In the genomic region with DNA sequence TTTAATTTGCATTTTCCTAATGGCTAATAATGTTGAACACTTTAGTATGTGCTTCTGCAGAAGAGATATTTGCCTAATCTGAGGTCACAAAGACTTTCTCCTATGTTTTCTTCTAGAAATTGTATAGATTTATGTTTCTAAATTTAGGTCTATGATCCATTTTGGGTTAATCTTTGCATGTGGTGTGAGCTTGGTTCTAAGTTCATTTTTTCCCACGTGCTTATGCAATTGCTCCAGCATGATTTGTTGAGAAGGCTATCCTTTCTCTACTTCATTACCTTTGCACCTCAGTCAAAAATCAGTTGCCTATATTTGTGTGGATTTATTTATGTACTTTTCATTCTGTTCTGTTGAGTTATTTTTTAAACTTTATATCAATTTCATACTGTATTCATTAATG, we compare ENCODE assay signal across 39 cellular contexts.
"Had no signal": no experiment of that assay in that cellular context is flagged by ENCODE, and none has a peak within 500 bp of the region (broad histone marks: within the 10 kb centered on the region; RNA-seq: fewer than 3 reads in every experiment).

No MANE protein-coding gene starts in this region.

- H3K36me3 Mint-ChIP-seq: activated naive CD4-positive, alpha-beta T cell treated with anti-CD3 and anti-CD28 coated beads, Interleukin-2, amount 50 U/mL, for 72 hours; brain had no signal

- H3K9me3 Mint-ChIP-seq: activated naive CD4-positive, alpha-beta T cell treated with anti-CD3 and anti-CD28 coated beads, Interleukin-2, amount 50 U/mL, for 24 hours; activated naive CD4-positive, alpha-beta T cell treated with anti-CD3 and anti-CD28 coated beads, Interleukin-2, amount 50 U/mL, for 72 hours; central memory CD8-positive, alpha-beta T cell had no signal

- H3K27ac Mint-ChIP-seq: activated naive CD4-positive, alpha-beta T cell treated with anti-CD3 and anti-CD28 coated beads for 36 hours; activated naive CD4-positive, alpha-beta T cell treated with anti-CD3 and anti-CD28 coated beads, Interleukin-2, amount 10 ng/mL, durations not matched to agents 7 days and 5 days; activated naive CD4-positive, alpha-beta T cell treated with anti-CD3 and anti-CD28 coated beads, Interleukin-2, amount 50 U/mL, for 24 hours; activated naive CD4-positive, alpha-beta T cell treated with anti-CD3 and anti-CD28 coated beads, Interleukin-2, amount 50 U/mL, for 72 hours; activated naive CD8-positive, alpha-beta T cell; activated naive CD8-positive, alpha-beta T cell treated with anti-CD3 and anti-CD28 coated beads for 36 hours; activated naive CD8-positive, alpha-beta T cell treated with anti-CD3 and anti-CD28 coated beads, Interleukin-2, amount 10 ng/mL, durations not matched to agents 7 days and 5 days; activated naive CD8-positive, alpha-beta T cell treated with anti-CD3 and anti-CD28 coated beads, Interleukin-2, amount 50 U/mL, for 24 hours; activated T-cell treated with anti-CD3 and anti-CD28 coated beads, Interleukin-2, amount 50 U/mL, for 24 hours; activated T-cell treated with anti-CD3 and anti-CD28 coated beads, Interleukin-2, amount 50 U/mL, for 72 hours; activated T-helper 1 cell treated with anti-CD3 and anti-CD28 coated beads, Interleukin-12 subunit alpha, Interleukin-12 subunit beta, Interleukin-2, Interleukin-4 antibody, amounts not matched to agents 30 ng/mL and 10 ng/mL and 1 ng/mL, durations not matched to agents 14 hours and 24 hours and 36 hours; activated T-helper 17 cell treated with anti-CD3 and anti-CD28 coated beads, Interleukin-2, amount 50 U/mL, for 72 hours; activated T-helper 2 cell treated with anti-CD3 and anti-CD28 coated beads, Interferon-gamma antibody, Interleukin-2, Interleukin-4, amounts not matched to agents 10 μg/mL and 5 μg/mL and 100 μg/mL, durations not matched to agents 14 hours and 24 hours and 36 hours; brain had no signal

- DNase-seq: activated effector memory CD4-positive, alpha-beta T cell treated with anti-CD3 and anti-CD28 coated beads, Interleukin-2, amount 50 U/mL, for 16 hours; activated effector memory CD4-positive, alpha-beta T cell treated with Interleukin-2 at 50 U/mL for 16 hours; activated gamma-delta T cell; activated gamma-delta T cell treated with Interleukin-2 at 50 U/mL for 16 hours; activated naive CD4-positive, alpha-beta T cell; activated naive CD4-positive, alpha-beta T cell treated with anti-CD3 and anti-CD28 coated beads for 36 hours; activated naive CD4-positive, alpha-beta T cell treated with anti-CD3 and anti-CD28 coated beads, Interleukin-2, amount 10 ng/mL, durations not matched to agents 7 days and 5 days; activated naive CD4-positive, alpha-beta T cell treated with anti-CD3 and anti-CD28 coated beads, Interleukin-2, amount 50 U/mL, for 16 hours; activated naive CD4-positive, alpha-beta T cell treated with Interleukin-2 at 50 U/mL for 16 hours; activated naive CD8-positive, alpha-beta T cell treated with anti-CD3 and anti-CD28 coated beads for 36 hours; activated naive CD8-positive, alpha-beta T cell treated with anti-CD3 and anti-CD28 coated beads, Interleukin-2, amount 10 ng/mL, durations not matched to agents 7 days and 5 days; activated naive CD8-positive, alpha-beta T cell treated with anti-CD3 and anti-CD28 coated beads, Interleukin-2, amount 50 U/mL, for 24 hours; activated T-cell treated with anti-CD3 and anti-CD28 coated beads, Interleukin-2, amount 50 U/mL, for 1 hour; activated T-cell treated with anti-CD3 and anti-CD28 coated beads, Interleukin-2, amount 50 U/mL, for 24 hours; activated T-cell treated with anti-CD3 and anti-CD28 coated beads, Interleukin-2, amount 50 U/mL, for 4 hours; activated T-cell treated with anti-CD3 and anti-CD28 coated beads, Interleukin-2, amount 50 U/mL, for 48 hours; activated T-cell treated with anti-CD3 and anti-CD28 coated beads, Interleukin-2, amount 50 U/mL, for 72 hours; adrenal gland; amniotic stem cell; amygdala; anterior cingulate cortex; aorta; body of pancreas; brain microvascular endothelial cell; caudate nucleus; cerebellar nuclear complex had no signal

- H3K36me3 ChIP-seq: adrenal gland, ascending aorta, brain microvascular endothelial cell, breast epithelium, cardiac muscle cell had no signal

- H3K27ac ChIP-seq: adrenal gland, ascending aorta, body of pancreas, brain microvascular endothelial cell, breast epithelium, cardiac muscle cell had no signal

- H3K4me3 Mint-ChIP-seq: activated naive CD4-positive, alpha-beta T cell treated with anti-CD3 and anti-CD28 coated beads for 36 hours; activated naive CD4-positive, alpha-beta T cell treated with anti-CD3 and anti-CD28 coated beads, Interleukin-2, amount 10 ng/mL, durations not matched to agents 7 days and 5 days; activated naive CD4-positive, alpha-beta T cell treated with anti-CD3 and anti-CD28 coated beads, Interleukin-2, amount 50 U/mL, for 24 hours; activated naive CD8-positive, alpha-beta T cell; activated naive CD8-positive, alpha-beta T cell treated with anti-CD3 and anti-CD28 coated beads for 36 hours; activated naive CD8-positive, alpha-beta T cell treated with anti-CD3 and anti-CD28 coated beads, Interleukin-2, amount 10 ng/mL, durations not matched to agents 7 days and 5 days; activated naive CD8-positive, alpha-beta T cell treated with anti-CD3 and anti-CD28 coated beads, Interleukin-2, amount 50 U/mL, for 24 hours; activated T-cell treated with anti-CD3 and anti-CD28 coated beads, Interleukin-2, amount 50 U/mL, for 24 hours; activated T-cell treated with anti-CD3 and anti-CD28 coated beads, Interleukin-2, amount 50 U/mL, for 4 hours; activated T-cell treated with anti-CD3 and anti-CD28 coated beads, Interleukin-2, amount 50 U/mL, for 72 hours; activated T-helper 1 cell treated with anti-CD3 and anti-CD28 coated beads, Interleukin-12 subunit alpha, Interleukin-12 subunit beta, Interleukin-2, Interleukin-4 antibody, amounts not matched to agents 30 ng/mL and 10 ng/mL and 1 ng/mL, durations not matched to agents 14 hours and 24 hours and 36 hours; activated T-helper 17 cell treated with anti-CD3 and anti-CD28 coated beads, Interleukin-2, amount 50 U/mL, for 72 hours; brain; central memory CD8-positive, alpha-beta T cell had no signal

- H3K27me3 Mint-ChIP-seq: activated naive CD4-positive, alpha-beta T cell treated with anti-CD3 and anti-CD28 coated beads, Interleukin-2, amount 50 U/mL, for 24 hours; activated naive CD8-positive, alpha-beta T cell; activated naive CD8-positive, alpha-beta T cell treated with anti-CD3 and anti-CD28 coated beads for 36 hours; activated naive CD8-positive, alpha-beta T cell treated with anti-CD3 and anti-CD28 coated beads, Interleukin-2, amount 50 U/mL, for 24 hours; activated T-helper 17 cell treated with anti-CD3 and anti-CD28 coated beads, Interleukin-2, amount 50 U/mL, for 72 hours had no signal

- FAIRE-seq: astrocyte, bronchial epithelial cell had no signal

- H3K9me3 ChIP-seq: adrenal gland, body of pancreas had no signal

- ATAC-seq: activated naive CD4-positive, alpha-beta T cell treated with anti-CD3 and anti-CD28 coated beads, Interleukin-2, amount 50 U/mL, for 72 hours; activated naive CD8-positive, alpha-beta T cell treated with anti-CD3 and anti-CD28 coated beads, Interleukin-2, amount 50 U/mL, for 24 hours; activated T-cell treated with anti-CD3 and anti-CD28 coated beads, Interleukin-2, amount 50 U/mL, for 4 hours; activated T-cell treated with anti-CD3 and anti-CD28 coated beads, Interleukin-2, amount 50 U/mL, for 72 hours; activated T-helper 17 cell treated with anti-CD3 and anti-CD28 coated beads, Interleukin-2, amount 50 U/mL, for 72 hours; body of pancreas had no signal

- H3K4me1 Mint-ChIP-seq: activated naive CD4-positive, alpha-beta T cell treated with anti-CD3 and anti-CD28 coated beads, Interleukin-2, amount 10 ng/mL, durations not matched to agents 7 days and 5 days; activated naive CD4-positive, alpha-beta T cell treated with anti-CD3 and anti-CD28 coated beads, Interleukin-2, amount 50 U/mL, for 24 hours; activated naive CD8-positive, alpha-beta T cell treated with anti-CD3 and anti-CD28 coated beads for 36 hours; activated naive CD8-positive, alpha-beta T cell treated with anti-CD3 and anti-CD28 coated beads, Interleukin-2, amount 10 ng/mL, durations not matched to agents 7 days and 5 days; activated naive CD8-positive, alpha-beta T cell treated with anti-CD3 and anti-CD28 coated beads, Interleukin-2, amount 50 U/mL, for 24 hours; activated T-helper 17 cell treated with anti-CD3 and anti-CD28 coated beads, Interleukin-2, amount 50 U/mL, for 72 hours; central memory CD8-positive, alpha-beta T cell had no signal

- H3K4me3 ChIP-seq: adrenal gland, ascending aorta, body of pancreas, breast epithelium, cardiac muscle cell had no signal

- H3K4me1 ChIP-seq: adrenal gland, ascending aorta, breast epithelium had no signal

- H3K27me3 ChIP-seq: adrenal gland, ascending aorta, body of pancreas, brain microvascular endothelial cell, breast epithelium, cardiac muscle cell had no signal
